13 cellular contexts compared by ENCODE assay signal in genomic region chr6:74277749-74278148, GRCh38.
DNase-seq lines count a peak whose midpoint lies in the region; TF ChIP-seq lines count a peak whose summit lies in the region.
"Had no signal": no experiment of that assay in that cellular context is flagged by ENCODE, and none has a peak within 500 bp of the region (broad histone marks: within the 10 kb centered on the region; RNA-seq: fewer than 3 reads in every experiment).

No MANE protein-coding gene starts in this region.

- no peak overlapping the region for H3K4me3 ChIP-seq in fibroblast of pulmonary artery (replicated peaks; ENCODE audit: low read depth, low read length)
- H3K4me3 ChIP-seq: HAP-1, upper lobe of right lung had no signal

- peak; percentile 48 for DNase-seq in NCI-H1105 treated with DMSO at 0.1 percent for 48 hours (lab: John Stamatoyannopoulos, UW)
- DNase-seq in NCI-H1105 (lab: John Stamatoyannopoulos, UW) = no peak
- DNase-seq in SHP77 (lab: John Stamatoyannopoulos, UW) = peak; percentile 31 to 56
- DNase-seq in fibroblast of pulmonary artery (ENCODE audit: low read depth) = peak; percentile 51
- DNase-seq in renal cortical epithelial cell (ENCODE audit: low read depth) = peak; percentile 67
- no peak for DNase-seq in stimulated activated CD4-positive, alpha-beta T cell treated with anti-CD3 and anti-CD28 coated beads, Interleukin-15, amount 100 ng/mL, for 24 hours
- DNase-seq in activated T-cell treated with anti-CD3 and anti-CD28 coated beads for 4 hours = no peak
- DNase-seq in hypothalamus (lab: John Stamatoyannopoulos, UW) = no peak
- DNase-seq: activated CD4-positive, alpha-beta T cell treated with anti-CD3 and anti-CD28 coated beads, Interleukin-2, amount 10 ng/mL, durations not matched to agents 7 days and 5 days; NK-92 treated with Interleukin-12 subunit alpha and Interleukin-12 subunit beta, amount 100 ng/mL, for 24 hours; stimulated activated CD4-positive, alpha-beta T cell treated with anti-CD3 and anti-CD28 coated beads, Interleukin-12 subunit alpha, Interleukin-12 subunit beta, amount 100 ng/mL, for 4 hours; upper lobe of right lung had no signal

- no peak for TF ChIP-seq CTCF in fibroblast of pulmonary artery (IDR thresholded peaks at IDR 0.05; ENCODE audit: low read length, missing control alignments)

Comparison
In these comparisons a context has a peak if more than half of its experiments do, and no peak if none do; other contexts are left out.
1. DNase-seq: peak in NCI-H1105 treated with DMSO at 0.1 percent for 48 hours (single experiment), SHP77 (2 of 2), fibroblast of pulmonary artery (single experiment) and renal cortical epithelial cell (single experiment); none in NCI-H1105 (single experiment), stimulated activated CD4-positive, alpha-beta T cell treated with anti-CD3 and anti-CD28 coated beads, Interleukin-15, amount 100 ng/mL, for 24 hours (single experiment), activated T-cell treated with anti-CD3 and anti-CD28 coated beads for 4 hours (single experiment) and hypothalamus (0 of 51).